Comparison of ENCODE assay signal across 29 cellular contexts in genomic region chr21:18349468-18349867, GRCh38. TPM values are rescaled to one million over a fixed set of nuclear protein-coding genes. Genes with fewer than 3 reads are reported as not detected.
"Had no signal": no experiment of that assay in that cellular context is flagged by ENCODE, and none has a peak within 500 bp of the region (broad histone marks: within the 10 kb centered on the region; RNA-seq: fewer than 3 reads in every experiment).

No MANE protein-coding gene starts in this region.

- H3K27me3 Mint-ChIP-seq: naive B cell; stimulated activated memory B cell treated with anti-CD40 and anti-IgM and Interleukin-4, amounts not matched to agents 10 μg/mL and 1 μg/mL and 100 μg/mL, for 72 hours; stimulated activated naive CD8-positive, alpha-beta T cell treated with anti-CD3 and anti-CD28 coated beads, Interleukin-15, amount 100 ng/mL, for 72 hours; type B pancreatic cell had no signal

- H3K79me2 ChIP-seq: parathyroid adenoma had no signal

- H3K4me1 Mint-ChIP-seq: naive B cell; natural killer cell; nephron progenitor cell; stimulated activated naive CD8-positive, alpha-beta T cell treated with anti-CD3 and anti-CD28 coated beads, Interleukin-15, amount 100 ng/mL, for 72 hours had no signal

- H3K4me2 ChIP-seq: smooth muscle cell had no signal

- H3K27ac ChIP-seq: left ventricle myocardium inferior, parathyroid adenoma, psoas muscle, right atrium auricular region, right lobe of liver, tibial nerve, uterus had no signal

- H3K36me3 Mint-ChIP-seq: mesothelial cell of epicardium; naive B cell; natural killer cell; stimulated activated memory B cell treated with anti-CD40 and anti-IgM and Interleukin-4, amounts not matched to agents 10 μg/mL and 1 μg/mL and 100 μg/mL, for 72 hours; type B pancreatic cell had no signal

- H3K4me1 ChIP-seq: left ventricle myocardium inferior, parathyroid adenoma, psoas muscle, right atrium auricular region, right lobe of liver, tibial nerve, uterus had no signal

- H3K36me3 ChIP-seq: left ventricle myocardium inferior, right atrium auricular region, right lobe of liver, tibial nerve, uterus had no signal

- DNase-seq: islet precursor cell; left ventricle myocardium inferior; mesendoderm; naive B cell; natural killer cell; nephron progenitor cell; psoas muscle; right lobe of liver; stimulated activated CD4-positive, alpha-beta T cell treated with anti-CD3 and anti-CD28 coated beads, Interleukin-1b, Interleukin-23, amount 100 ng/mL, for 48 hours; stimulated activated CD4-positive, alpha-beta T cell treated with anti-CD3 and anti-CD28 coated beads, Interleukin-2, amount 100 ng/mL, for 48 hours; stimulated activated CD4-positive, alpha-beta T cell treated with anti-CD3 and anti-CD28 coated beads, Interleukin-4, amount 100 ng/mL, for 4 hours; stimulated activated CD8-positive, alpha-beta memory T cell treated with anti-CD3 and anti-CD28 coated beads, Interleukin-4, amount 100 ng/mL, for 48 hours; stimulated activated naive CD4-positive, alpha-beta T cell treated with Interleukin-2 at 50 U/mL for 16 hours; stimulated activated naive CD8-positive, alpha-beta T cell treated with anti-CD3 and anti-CD28 coated beads, Interleukin-15, amount 100 ng/mL, for 72 hours; substantia nigra; uterus had no signal

- H3K9me3 Mint-ChIP-seq: mesothelial cell of epicardium; naive B cell; natural killer cell; nephron progenitor cell; stimulated activated naive CD8-positive, alpha-beta T cell treated with anti-CD3 and anti-CD28 coated beads, Interleukin-15, amount 100 ng/mL, for 72 hours; type B pancreatic cell had no signal

- H3K27me3 ChIP-seq: right atrium auricular region, right lobe of liver, tibial nerve, uterus had no signal

- H3K9me3 ChIP-seq: left ventricle myocardium inferior, psoas muscle, right atrium auricular region, right lobe of liver, tibial nerve, uterus had no signal

- H2AFZ ChIP-seq: parathyroid adenoma had no signal

- H3K9ac ChIP-seq: parathyroid adenoma had no signal

- H3K4me3 ChIP-seq: left ventricle myocardium inferior, lung, psoas muscle, right atrium auricular region, right lobe of liver, smooth muscle cell, tibial nerve, uterus had no signal

- H3K4me3 Mint-ChIP-seq: mesothelial cell of epicardium; naive B cell; natural killer cell; nephron progenitor cell; stimulated activated memory B cell treated with anti-CD40 and anti-IgM and Interleukin-4, amounts not matched to agents 10 μg/mL and 1 μg/mL and 100 μg/mL, for 72 hours; stimulated activated naive CD8-positive, alpha-beta T cell treated with anti-CD3 and anti-CD28 coated beads, Interleukin-15, amount 100 ng/mL, for 72 hours; type B pancreatic cell had no signal

- H3K27ac Mint-ChIP-seq: mesothelial cell of epicardium; natural killer cell; nephron progenitor cell; stimulated activated memory B cell treated with anti-CD40 and anti-IgM and Interleukin-4, amounts not matched to agents 10 μg/mL and 1 μg/mL and 100 μg/mL, for 72 hours; stimulated activated naive CD8-positive, alpha-beta T cell treated with anti-CD3 and anti-CD28 coated beads, Interleukin-15, amount 100 ng/mL, for 72 hours; type B pancreatic cell had no signal

RNA-seq across cellular contexts. Expression of gene TMPRSS15, which starts 54.1 kb away (rescaled TPM):
- total RNA-seq: kidney epithelial cell, left ventricle myocardium inferior, lower leg skin, lung, natural killer cell, posterior vena cava, psoas muscle, renal cortical epithelial cell, right atrium auricular region, right lobe of liver, smooth muscle cell, tibial nerve, ureter had no signal
- polyA plus RNA-seq: smooth muscle cell had no signal
